Comparison of ENCODE assay signal across 1 cellular context in genomic region chr19:38691938-38692457, GRCh38.
TF ChIP-seq lines count a peak whose summit lies in the region.

No MANE protein-coding gene starts in this region.

TF ChIP-seq in GM23338, 12 proteins besides CTCF, POLR2A, EP300 and RAD21 (continued from another document):
- TF ChIP-seq ZNF462 (CRISPR knock-in tag; IDR thresholded peaks at IDR 0.05) (no peak), EZH2 (IDR thresholded peaks at IDR 0.05; ENCODE audit: low read depth, unreplicated experiment) (no peak), ZNF331 (CRISPR knock-in tag; IDR thresholded peaks at IDR 0.05; ENCODE audit: low read depth) (no peak)
TF ChIP-seq in GM23338: peak in this region for 0.
